12 cellular contexts compared by ENCODE assay signal in the genomic region with DNA sequence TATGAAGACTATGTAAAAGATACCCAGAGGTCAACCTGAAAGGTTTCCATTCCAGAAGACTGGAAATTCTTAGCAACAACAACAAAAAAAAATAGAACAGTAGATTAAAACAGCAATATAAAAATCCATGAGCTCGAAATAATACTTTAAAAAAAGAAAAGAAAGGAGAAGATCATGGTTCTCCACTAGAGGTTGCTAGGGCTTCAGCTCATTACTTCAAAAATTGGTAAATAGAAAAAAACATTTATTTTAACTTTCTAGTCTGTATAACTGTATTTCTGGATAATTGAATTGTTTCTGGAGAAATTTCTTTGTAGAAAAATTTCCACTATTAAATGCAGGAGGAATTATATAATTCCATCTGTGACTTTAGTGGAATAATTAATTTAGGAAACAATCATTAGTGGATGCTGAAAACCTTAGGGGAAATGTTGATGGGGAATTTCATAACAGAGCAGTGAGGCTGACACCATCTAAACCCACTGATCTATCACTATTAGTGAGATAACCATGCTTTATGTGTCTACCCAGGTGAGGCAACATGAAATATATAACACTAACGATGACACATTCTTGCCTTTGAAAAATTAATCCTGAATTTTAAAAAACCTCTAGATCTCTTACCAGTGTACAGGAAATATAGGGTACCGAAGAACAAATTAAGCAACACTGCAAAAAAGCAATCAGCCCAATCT.
DNase-seq lines count a peak whose midpoint lies in the region; ATAC-seq and TF ChIP-seq lines count a peak whose summit lies in the region.
"Had no signal": no experiment of that assay in that cellular context is flagged by ENCODE, and none has a peak within 500 bp of the region (broad histone marks: within the 10 kb centered on the region; RNA-seq: fewer than 3 reads in every experiment).

No MANE protein-coding gene starts in this region.

- no peak overlapping the region for H3K27ac ChIP-seq in CD4-positive, alpha-beta memory T cell (ENCODE audit: low read depth, low read length)
- H3K27ac ChIP-seq in mammary epithelial cell (ENCODE audit: insufficient read depth, low read depth, low read length): no peak overlapping the region

- peak overlapping the region in 2 of 8 donors; percentile 18 to 55 for H3K4me3 Mint-ChIP-seq in CD4-positive, alpha-beta memory T cell
- H3K4me3 Mint-ChIP-seq: memory B cell had no signal

- no peaks in the 10 kb centered on the region for H3K27me3 ChIP-seq in CD4-positive, alpha-beta memory T cell (ENCODE audit: insufficient read depth, low read length)
- H3K27me3 ChIP-seq in mammary epithelial cell (ENCODE audit: insufficient read depth, low read length): peaks cover 2% of the 10 kb centered on the region

- peaks cover 35 to 53% (median 48%) of the 10 kb centered on the region in 4 donors for H3K4me1 Mint-ChIP-seq in CD4-positive, alpha-beta memory T cell
- H3K4me1 Mint-ChIP-seq: memory B cell had no signal

- DNase-seq in CD4-positive, alpha-beta memory T cell: peak in 4 of 5 donors; percentile 14 to 30 (median 24)
- DNase-seq in Kasumi-1 (lab: John Stamatoyannopoulos, UW) (peak; percentile 31 to 60), mammary epithelial cell (no peak), lung microvascular endothelial cell (ENCODE audit: low read depth in 2 of 2) (peak; percentile 55 to 69), HuH-7 (ENCODE audit: low spot score) (no peak), NCI-H345 (lab: John Stamatoyannopoulos, UW) (no peak), hepatic stellate cell (ENCODE audit: low spot score) (no peak)
- DNase-seq: activated CD8-positive, alpha-beta memory T cell treated with anti-CD3 and anti-CD28 coated beads for 24 hours; effector CD8-positive, alpha-beta T cell; NCI-H69 had no signal

- peaks cover 0 to 22% (median 19%) of the 10 kb centered on the region in 8 donors for H3K9me3 Mint-ChIP-seq in CD4-positive, alpha-beta memory T cell

- peaks cover 9 to 10% of the 10 kb centered on the region in 2 donors for H3K36me3 Mint-ChIP-seq in CD4-positive, alpha-beta memory T cell

- no peak for ATAC-seq in GM21360 (IDR thresholded peaks at IDR 0.05; ENCODE audit: unreplicated experiment)

- intact Hi-C loops in CD4-positive, alpha-beta memory T cell (cut with micrococcal nuclease): loop anchor here (1.0 to 5.0 kb wide), 6 partner anchors 23 to 973 kb away; partner anchors contain the start of gene SNRK
- intact Hi-C loops in mammary epithelial cell (cut with micrococcal nuclease): loop anchor here (1.0 to 10.0 kb wide), 6 partner anchors 62 to 973 kb away; partner anchors contain the start of genes ABHD5 and SNRK

- no peak overlapping the region for H2AFZ ChIP-seq in mammary epithelial cell (ENCODE audit: low read depth, low read length)

- dilution Hi-C loops in mammary epithelial cell (cut with HindIII; ENCODE audit: low sequenced_read_pairs): no loop called here

- H3K9ac ChIP-seq in mammary epithelial cell (ENCODE audit: insufficient read depth, low read length): no peak overlapping the region

- H3K4me2 ChIP-seq in mammary epithelial cell (ENCODE audit: insufficient read depth, low read depth, low read length): no peak overlapping the region

- TF ChIP-seq CTCF in mammary epithelial cell (conservative IDR thresholded peaks at IDR 0.05 in 1 of 2, IDR thresholded peaks at IDR 0.05 in 1 of 2; ENCODE audit: extremely low read depth in 1 of 2, insufficient read depth in 1 of 2, low read depth in 1 of 2, low read length in 2 of 2): peak; percentile 30 to 52

- no peak overlapping the region for H3K4me3 ChIP-seq in CD4-positive, alpha-beta memory T cell (ENCODE audit: low read length in 2 of 2)
- no peak overlapping the region for H3K4me3 ChIP-seq in mammary epithelial cell (replicated peaks in 1 of 3; ENCODE audit: insufficient read depth in 1 of 3, low read depth in 2 of 3, low read length in 3 of 3)

- 82% methylated on average over 3 of the region's 3 CpGs for WGBS in mammary epithelial cell (ENCODE audit: low coverage, missing lambda C conversion rate)

- peaks cover 43% of the 10 kb centered on the region for H3K4me1 ChIP-seq in CD4-positive, alpha-beta memory T cell (ENCODE audit: insufficient read depth, low read length)
- no peaks in the 10 kb centered on the region for H3K4me1 ChIP-seq in mammary epithelial cell (ENCODE audit: insufficient read depth, low read length)

- no peaks in the 10 kb centered on the region for H3K36me3 ChIP-seq in CD4-positive, alpha-beta memory T cell (ENCODE audit: insufficient read depth, low read length)
- no peaks in the 10 kb centered on the region for H3K36me3 ChIP-seq in mammary epithelial cell (ENCODE audit: insufficient read depth, low read length)

- no peaks in the 10 kb centered on the region for H4K20me1 ChIP-seq in mammary epithelial cell (ENCODE audit: insufficient read depth, low read length)

- no peaks in the 10 kb centered on the region for H3K79me2 ChIP-seq in mammary epithelial cell (ENCODE audit: insufficient read depth, low read length)

- no peaks in the 10 kb centered on the region for H3K9me3 ChIP-seq in CD4-positive, alpha-beta memory T cell (ENCODE audit: control insufficient read depth in 1 of 2, low read length in 2 of 2)
- no peaks in the 10 kb centered on the region for H3K9me3 ChIP-seq in mammary epithelial cell (replicated peaks; ENCODE audit: insufficient read depth, low read length)

- H3K27ac Mint-ChIP-seq in CD4-positive, alpha-beta memory T cell: peak overlapping the region in 3 of 7 donors; percentile 6 to 52 (median 38)
- H3K27ac Mint-ChIP-seq: memory B cell had no signal

- BruUV-seq in mammary epithelial cell (replicated peaks; lab: Mats Ljungman, UMichigan): no TSS peak

- CTCF ChIA-PET in CD4-positive, alpha-beta memory T cell (lab: Charles Lee; ENCODE audit: partially characterized antibody): interaction anchor here (0.7 to 5.1 kb wide), 20 partner anchors 8 to 278 kb away, joined by 3 to 42 read pairs (median 4); no protein-coding TSS in a partner anchor
- CTCF ChIA-PET in mammary epithelial cell (lab: Charles Lee; ENCODE audit: low non-redundant PET): interaction anchor here (0.6 to 0.9 kb wide), 6 partner anchors 12 to 634 kb away, joined by 3 to 24 read pairs (median 6); no protein-coding TSS in a partner anchor

- in situ Hi-C loops in mammary epithelial cell (cut with MboI; ENCODE audit: low sequenced_read_pairs in 2 of 2): loop anchor here in 1 of 2 donors (10.0 kb wide), 1 partner anchor 151 kb away; no protein-coding TSS in a partner anchor

- POLR2A ChIA-PET in CD4-positive, alpha-beta memory T cell (lab: Charles Lee; ENCODE audit: partially characterized antibody): interaction anchor here (0.6 to 2.2 kb wide), 13 partner anchors 13 to 387 kb away, joined by 3 to 8 read pairs (median 4); no protein-coding TSS in a partner anchor

- no peaks in the 10 kb centered on the region for H3K27me3 Mint-ChIP-seq in CD4-positive, alpha-beta memory T cell

Comparison
In these comparisons a context has a peak if more than half of its experiments do, and no peak if none do; other contexts are left out.
1. DNase-seq: peak in CD4-positive, alpha-beta memory T cell (4 of 5), Kasumi-1 (2 of 2) and lung microvascular endothelial cell (2 of 2); none in mammary epithelial cell (single experiment), HuH-7 (single experiment), NCI-H345 (single experiment) and hepatic stellate cell (single experiment).